8 cellular contexts compared by ENCODE assay signal in the genomic region with DNA sequence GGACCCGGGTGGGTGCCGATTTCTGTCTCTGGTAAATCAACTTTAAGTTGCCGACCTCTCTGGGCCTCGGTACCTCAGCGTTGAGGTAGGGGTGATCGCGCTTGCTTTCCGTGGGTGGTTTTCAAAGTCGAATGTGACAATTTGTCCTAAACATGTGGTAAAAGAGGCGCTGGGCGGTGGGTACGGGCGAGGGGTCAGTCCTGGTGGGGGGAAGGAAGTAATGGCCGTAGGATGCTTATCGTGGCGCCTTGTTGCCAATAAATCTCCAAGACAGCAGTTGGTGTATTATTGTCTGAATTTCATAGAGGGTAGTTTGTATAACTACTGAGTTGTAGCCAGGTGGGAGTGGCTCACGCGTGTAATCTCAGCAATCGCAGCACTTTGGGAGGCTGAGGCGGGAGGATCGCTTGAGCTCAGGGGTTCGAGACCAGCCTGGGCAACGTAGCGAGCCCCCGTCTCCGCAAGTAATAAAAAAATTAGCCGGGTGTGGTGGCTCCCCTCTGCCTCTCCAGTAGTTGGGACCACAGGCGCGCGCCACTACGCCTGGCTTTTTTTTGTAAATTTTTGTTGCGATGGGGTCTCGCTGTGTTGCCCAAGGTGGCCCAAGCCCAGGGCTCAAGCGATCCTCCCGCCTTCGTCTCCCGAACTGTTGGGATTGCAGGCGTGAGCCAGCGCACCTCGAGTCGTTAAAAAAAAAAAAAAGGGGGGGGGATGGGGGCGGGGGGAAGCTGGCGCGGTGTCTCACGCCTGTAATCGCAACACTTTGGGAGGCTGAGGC. TPM values are rescaled to one million over a fixed set of nuclear protein-coding genes. Genes with fewer than 3 reads are reported as not detected.
DNase-seq lines count a peak whose midpoint lies in the region; ATAC-seq and TF ChIP-seq lines count a peak whose summit lies in the region.

No MANE protein-coding gene starts in this region.

- peaks cover 53% of the 10 kb centered on the region for H3K4me1 Mint-ChIP-seq in activated CD4-positive, alpha-beta memory T cell treated with anti-CD3 and anti-CD28 coated beads, Interleukin-2, amount 10 ng/mL, durations not matched to agents 7 days and 5 days
- H3K4me1 Mint-ChIP-seq in stimulated activated memory B cell treated with anti-CD40 and anti-IgM and Interleukin-4, amounts not matched to agents 10 μg/mL and 1 μg/mL and 100 μg/mL, for 72 hours: peaks cover 46% of the 10 kb centered on the region

- H3K36me3 ChIP-seq in heart left ventricle (peaks cover 0 to 34% (median 24%) of the 10 kb centered on the region in 9 donors), iPS-15b (ENCODE audit: control insufficient read depth, insufficient read depth, low read length) (peaks cover 13% of the 10 kb centered on the region)

- peak overlapping the region; percentile 95 for H3K9ac ChIP-seq in iPS-15b (ENCODE audit: low read depth, low read length)

- intact Hi-C loops in heart left ventricle (cut with DNase I): loop anchor here in 2 of 10 donors (5.0 kb wide), 2 partner anchors 33 to 53 kb away; a partner anchor contains a TSS
- intact Hi-C loops in left cardiac atrium (cut with DNase I): no loop called here

- no peak for TF ChIP-seq POLR2A in heart left ventricle (IDR thresholded peaks at IDR 0.05)

- no peaks in the 10 kb centered on the region for H3K9me3 Mint-ChIP-seq in activated CD4-positive, alpha-beta memory T cell treated with anti-CD3 and anti-CD28 coated beads, Interleukin-2, amount 10 ng/mL, durations not matched to agents 7 days and 5 days
- no peaks in the 10 kb centered on the region for H3K9me3 Mint-ChIP-seq in stimulated activated memory B cell treated with anti-CD40 and anti-IgM and Interleukin-4, amounts not matched to agents 10 μg/mL and 1 μg/mL and 100 μg/mL, for 72 hours

- peak overlapping the region; percentile 92 for H3K4me3 Mint-ChIP-seq in activated CD4-positive, alpha-beta memory T cell treated with anti-CD3 and anti-CD28 coated beads, Interleukin-2, amount 10 ng/mL, durations not matched to agents 7 days and 5 days
- peak overlapping the region; percentile 100 for H3K4me3 Mint-ChIP-seq in stimulated activated memory B cell treated with anti-CD40 and anti-IgM and Interleukin-4, amounts not matched to agents 10 μg/mL and 1 μg/mL and 100 μg/mL, for 72 hours

- POLR2A ChIA-PET in activated CD4-positive, alpha-beta memory T cell treated with anti-CD3 and anti-CD28 coated beads, Interleukin-2, amount 10 ng/mL, durations not matched to agents 7 days and 5 days (lab: Charles Lee): interaction anchor here (0.6 to 2.4 kb wide), 8 partner anchors 9 to 55 kb away, joined by 3 to 8 read pairs (median 4); a partner anchor contains a TSS

- H3K4me1 ChIP-seq in heart left ventricle (peaks cover 7 to 47% (median 29%) of the 10 kb centered on the region in 12 donors), iPS-15b (ENCODE audit: control insufficient read depth, insufficient read depth, low read length) (no peaks in the 10 kb centered on the region)

- H3K27me3 ChIP-seq in heart left ventricle: no peaks in the 10 kb centered on the region
- no peaks in the 10 kb centered on the region for H3K27me3 ChIP-seq in iPS-15b (ENCODE audit: control insufficient read depth, insufficient read depth, low read length)

- no peak for TF ChIP-seq CTCF in heart left ventricle (IDR thresholded peaks at IDR 0.05)

- H3K9me3 ChIP-seq in heart left ventricle (no peaks in the 10 kb centered on the region), iPS-15b (ENCODE audit: control insufficient read depth, insufficient read depth, low read length) (no peaks in the 10 kb centered on the region)

- H3K4me3 ChIP-seq in heart left ventricle: peak overlapping the region; percentile 74 to 100 (median 94)
- H3K4me3 ChIP-seq in iPS-15b (ENCODE audit: low read depth, low read length): peak overlapping the region; percentile 93

- WGBS in heart left ventricle, 4 donors: 33 to 44% (median 36%) methylated on average over 46 of the region's 46 CpGs

- CTCF ChIA-PET in activated CD4-positive, alpha-beta memory T cell treated with anti-CD3 and anti-CD28 coated beads, Interleukin-2, amount 10 ng/mL, durations not matched to agents 7 days and 5 days (lab: Charles Lee): interaction anchor here (0.9 to 1.7 kb wide), 2 partner anchors 16 to 50 kb away, joined by 3 to 4 read pairs; a partner anchor contains a TSS

- no peaks in the 10 kb centered on the region for H3K27me3 Mint-ChIP-seq in activated CD4-positive, alpha-beta memory T cell treated with anti-CD3 and anti-CD28 coated beads, Interleukin-2, amount 10 ng/mL, durations not matched to agents 7 days and 5 days
- no peaks in the 10 kb centered on the region for H3K27me3 Mint-ChIP-seq in stimulated activated memory B cell treated with anti-CD40 and anti-IgM and Interleukin-4, amounts not matched to agents 10 μg/mL and 1 μg/mL and 100 μg/mL, for 72 hours

- H3K36me3 Mint-ChIP-seq in activated CD4-positive, alpha-beta memory T cell treated with anti-CD3 and anti-CD28 coated beads, Interleukin-2, amount 10 ng/mL, durations not matched to agents 7 days and 5 days (ENCODE audit: low read depth): peaks cover 27% of the 10 kb centered on the region
- peaks cover 28% of the 10 kb centered on the region for H3K36me3 Mint-ChIP-seq in stimulated activated memory B cell treated with anti-CD40 and anti-IgM and Interleukin-4, amounts not matched to agents 10 μg/mL and 1 μg/mL and 100 μg/mL, for 72 hours

- DNase-seq in heart left ventricle: no peak
- DNase-seq in left cardiac atrium: no peak
- no peak for DNase-seq in activated CD4-positive, alpha-beta memory T cell treated with anti-CD3 and anti-CD28 coated beads, Interleukin-2, amount 10 ng/mL, durations not matched to agents 7 days and 5 days
- no peak for DNase-seq in CD1c-positive myeloid dendritic cell (ENCODE audit: extremely low spot score)
- no peak for DNase-seq in NCI-H2029 treated with DMSO at 0.1 percent for 48 hours (lab: John Stamatoyannopoulos, UW)
- no peak for DNase-seq in C1 segment of cervical spinal cord (lab: John Stamatoyannopoulos, UW)

- H3K27ac Mint-ChIP-seq in activated CD4-positive, alpha-beta memory T cell treated with anti-CD3 and anti-CD28 coated beads, Interleukin-2, amount 10 ng/mL, durations not matched to agents 7 days and 5 days: peak overlapping the region; percentile 91
- H3K27ac Mint-ChIP-seq in stimulated activated memory B cell treated with anti-CD40 and anti-IgM and Interleukin-4, amounts not matched to agents 10 μg/mL and 1 μg/mL and 100 μg/mL, for 72 hours: peak overlapping the region; percentile 100

- H3K27ac ChIP-seq in heart left ventricle: peak overlapping the region in 11 of 12 donors; percentile 66 to 91 (median 83)

- ATAC-seq in heart left ventricle (no peak), left cardiac atrium (no peak)
- no peak for ATAC-seq in stimulated activated memory B cell treated with anti-CD40 and anti-IgM and Interleukin-4, amounts not matched to agents 10 μg/mL and 1 μg/mL and 100 μg/mL, for 72 hours

RNA-seq across cellular contexts. Expression of a gene that starts 0.7 kb away (rescaled TPM):
- total RNA-seq in heart left ventricle: 10 to 100 TPM; 57.4 to 94.1 (median 68.6) TPM
- polyA plus RNA-seq in heart left ventricle: 100 to 1,000 TPM; 106 to 150 TPM
- total RNA-seq in left cardiac atrium: 10 to 100 TPM; 70.3 to 72.5 TPM
- total RNA-seq in activated CD4-positive, alpha-beta memory T cell treated with anti-CD3 and anti-CD28 coated beads, Interleukin-2, amount 10 ng/mL, durations not matched to agents 7 days and 5 days: 10 to 100 TPM; 57.0 to 57.2 TPM

RNA-seq across cellular contexts. Expression of a gene that starts 0.9 kb away (rescaled TPM):
- total RNA-seq in heart left ventricle (10 to 100 TPM in 6 of 9 donors, 1 to 10 TPM in 3; 6.8 to 21.1 (median 15.6) TPM), left cardiac atrium (10 to 100 TPM; 13.6 to 14.3 TPM)
- 10 to 100 TPM in 1 of 2 donors, 1 to 10 TPM in 1; 7.2 to 14.0 TPM for polyA plus RNA-seq in heart left ventricle
- total RNA-seq in activated CD4-positive, alpha-beta memory T cell treated with anti-CD3 and anti-CD28 coated beads, Interleukin-2, amount 10 ng/mL, durations not matched to agents 7 days and 5 days: 1 to 10 TPM; 5.9 to 6.4 TPM

RNA-seq across cellular contexts. Expression of a gene that starts 16.5 kb away (rescaled TPM):
- total RNA-seq in heart left ventricle: 1 to 10 TPM; 1.9 to 2.9 (median 2.7) TPM
- polyA plus RNA-seq in heart left ventricle: 1 to 10 TPM; 1.1 to 2.2 TPM
- 1 to 10 TPM; 1.4 to 2.5 TPM for total RNA-seq in left cardiac atrium
- total RNA-seq in activated CD4-positive, alpha-beta memory T cell treated with anti-CD3 and anti-CD28 coated beads, Interleukin-2, amount 10 ng/mL, durations not matched to agents 7 days and 5 days: under 1 TPM; 0.33 to 0.40 TPM

RNA-seq across cellular contexts. Expression of a gene that starts 35.4 kb away (rescaled TPM):
- 1 to 10 TPM; 1.1 to 3.6 (median 1.6) TPM for total RNA-seq in heart left ventricle
- 1 to 10 TPM; 1.8 to 2.4 TPM for polyA plus RNA-seq in heart left ventricle
- total RNA-seq in left cardiac atrium: 1 to 10 TPM; 2.0 to 2.6 TPM
- 10 to 100 TPM; 27.9 to 30.7 TPM for total RNA-seq in activated CD4-positive, alpha-beta memory T cell treated with anti-CD3 and anti-CD28 coated beads, Interleukin-2, amount 10 ng/mL, durations not matched to agents 7 days and 5 days

RNA-seq across cellular contexts. Expression of a gene that starts 54.5 kb away (rescaled TPM):
- total RNA-seq in heart left ventricle: 10 to 100 TPM; 17.9 to 36.9 (median 25.0) TPM
- polyA plus RNA-seq in heart left ventricle: 10 to 100 TPM; 21.0 to 27.7 TPM
- 10 to 100 TPM; 22.6 to 27.4 TPM for total RNA-seq in left cardiac atrium
- total RNA-seq in activated CD4-positive, alpha-beta memory T cell treated with anti-CD3 and anti-CD28 coated beads, Interleukin-2, amount 10 ng/mL, durations not matched to agents 7 days and 5 days: 10 to 100 TPM; 12.3 to 13.7 TPM
